8 cellular contexts compared by ENCODE assay signal in the genomic region with DNA sequence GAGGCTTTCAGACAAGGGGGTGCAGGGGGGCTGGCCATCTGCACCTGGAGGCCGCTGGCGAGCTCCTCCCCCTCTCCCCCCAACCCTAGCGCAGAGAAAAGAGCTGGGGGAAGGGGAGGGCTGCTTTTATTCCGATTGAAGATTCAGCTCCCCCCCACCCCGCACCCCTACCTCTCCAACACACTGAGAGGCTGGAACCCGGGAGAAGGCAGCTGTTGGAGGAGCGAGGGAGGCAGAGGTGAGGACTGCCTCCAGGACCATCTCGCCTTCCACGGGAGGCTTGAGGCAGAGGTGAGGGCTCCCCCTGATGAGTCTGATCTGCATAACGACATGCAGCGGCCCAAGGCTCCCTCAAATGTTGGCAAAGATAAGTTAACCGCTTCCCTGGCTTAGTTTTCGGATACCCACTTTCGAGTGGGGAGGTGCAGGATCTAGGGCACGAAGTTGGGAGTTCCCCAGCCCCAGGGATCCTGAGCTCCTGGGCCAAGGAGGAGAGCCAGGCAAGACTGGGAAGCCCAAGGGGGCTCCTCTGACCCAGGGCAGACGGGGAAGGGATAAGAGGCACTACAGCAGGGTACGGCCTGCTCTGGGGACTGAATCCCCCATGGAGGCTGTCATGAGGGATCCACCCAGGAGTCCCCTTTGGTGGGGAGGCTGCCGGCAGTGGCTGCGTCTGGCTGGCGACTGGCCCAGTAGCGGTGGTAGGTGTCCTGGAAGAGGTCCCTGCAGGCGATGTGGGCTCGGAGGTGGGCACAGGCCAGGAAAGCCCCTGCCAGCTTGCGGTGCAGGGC. TPM values are rescaled to one million over a fixed set of nuclear protein-coding genes. Genes with fewer than 3 reads are reported as not detected.
A peak's percentile ranks its signal among the peaks of the same experiment; 100 is the strongest.
DNase-seq lines count a peak whose midpoint lies in the region; ATAC-seq and TF ChIP-seq lines count a peak whose summit lies in the region.

No MANE protein-coding gene starts in this region.

- no peaks in the 10 kb centered on the region for H3K27me3 Mint-ChIP-seq in CD14-positive monocyte (ENCODE audit: low read depth in 3 of 3)

- H3K4me3 ChIP-seq in left lung: peak overlapping the region; percentile 54 to 58
- peak overlapping the region; percentile 90 to 96 for H3K4me3 ChIP-seq in vagina

- no peak for ATAC-seq in activated naive CD4-positive, alpha-beta T cell treated with anti-CD3 and anti-CD28 coated beads, Interleukin-2, amount 50 U/mL, for 72 hours
- ATAC-seq in left lung: no peak

- no peaks in the 10 kb centered on the region for H3K9me3 Mint-ChIP-seq in activated naive CD4-positive, alpha-beta T cell treated with anti-CD3 and anti-CD28 coated beads, Interleukin-2, amount 50 U/mL, for 72 hours
- H3K9me3 Mint-ChIP-seq in CD14-positive monocyte: no peaks in the 10 kb centered on the region

- no peak for TF ChIP-seq POLR2A in vagina (IDR thresholded peaks at IDR 0.05)

- H3K36me3 Mint-ChIP-seq in activated naive CD4-positive, alpha-beta T cell treated with anti-CD3 and anti-CD28 coated beads, Interleukin-2, amount 50 U/mL, for 72 hours: no peaks in the 10 kb centered on the region
- peaks cover 24 to 49% of the 10 kb centered on the region in 2 donors for H3K36me3 Mint-ChIP-seq in CD14-positive monocyte

- H3K9me3 ChIP-seq in left lung: no peaks in the 10 kb centered on the region
- H3K9me3 ChIP-seq in vagina: no peaks in the 10 kb centered on the region

- TF ChIP-seq CTCF in left lung (IDR thresholded peaks at IDR 0.05): no peak
- TF ChIP-seq CTCF in vagina (IDR thresholded peaks at IDR 0.05): no peak
- TF ChIP-seq CTCF in CD14-positive monocyte (IDR thresholded peaks at IDR 0.05): no peak

- H3K36me3 ChIP-seq in left lung (peaks cover 0 to 46% of the 10 kb centered on the region in 2 donors), vagina (peaks cover 0 to 3% of the 10 kb centered on the region in 2 donors)

- peak overlapping the region in 1 of 2 donors; percentile 92 for H3K4me3 Mint-ChIP-seq in CD14-positive monocyte

- H3K27me3 ChIP-seq in left lung: no peaks in the 10 kb centered on the region
- no peaks in the 10 kb centered on the region for H3K27me3 ChIP-seq in vagina

- peak; percentile 16 for DNase-seq in stimulated activated CD4-positive, alpha-beta T cell treated with anti-CD3 and anti-CD28 coated beads, Interleukin-4, amount 100 ng/mL, for 24 hours
- no peak for DNase-seq in stimulated activated CD4-positive, alpha-beta T cell treated with anti-CD3 and anti-CD28 coated beads, Interleukin-12 subunit alpha, Interleukin-12 subunit beta, amount 100 ng/mL, for 4 hours
- DNase-seq in activated naive CD4-positive, alpha-beta T cell treated with anti-CD3 and anti-CD28 coated beads, Interleukin-2, amount 50 U/mL, for 72 hours (ENCODE audit: low spot score in 2 of 2): no peak
- DNase-seq in left lung (no peak), vagina (ENCODE audit: extremely low spot score in 2 of 2) (no peak), NCI-H146 (lab: John Stamatoyannopoulos, UW) (no peak), CD14-positive monocyte (ENCODE audit: low spot score) (no peak)
- DNase-seq in activated CD4-positive, CD25-positive, alpha-beta regulatory T cell (lab: John Stamatoyannopoulos, UW): no peak

- peaks cover 7% of the 10 kb centered on the region for H3K4me1 Mint-ChIP-seq in CD14-positive monocyte

- peak overlapping the region; percentile 16 to 90 for H3K27ac Mint-ChIP-seq in activated naive CD4-positive, alpha-beta T cell treated with anti-CD3 and anti-CD28 coated beads, Interleukin-2, amount 50 U/mL, for 72 hours
- peak overlapping the region in 1 of 7 donors; percentile 30 for H3K27ac Mint-ChIP-seq in CD14-positive monocyte

- peak overlapping the region; percentile 80 to 84 for H3K27ac ChIP-seq in left lung
- peak overlapping the region; percentile 86 for H3K27ac ChIP-seq in vagina

- intact Hi-C loops in left lung (cut with DNase I) (no loop called here), vagina (cut with DNase I) (no loop called here), CD14-positive monocyte (cut with micrococcal nuclease) (loop anchor here in 1 of 2 donors (1.0 kb wide), 1 partner anchor 26 kb away; a partner anchor contains a TSS)

- H3K4me1 ChIP-seq in left lung (peaks cover 5 to 22% of the 10 kb centered on the region in 2 donors), vagina (peaks cover 47% of the 10 kb centered on the region)

RNA-seq across cellular contexts. Expression of a gene that starts 1.2 kb away (rescaled TPM):
- total RNA-seq in activated naive CD4-positive, alpha-beta T cell treated with anti-CD3 and anti-CD28 coated beads, Interleukin-2, amount 50 U/mL, for 72 hours: 10 to 100 TPM; 18.0 to 20.2 TPM
- total RNA-seq in left lung: 10 to 100 TPM; 30.0 to 30.2 TPM
- total RNA-seq in vagina: 66.0 TPM
- polyA plus RNA-seq in CD14-positive monocyte: under 1 TPM; 0.12 to 0.45 TPM

RNA-seq across cellular contexts. Expression of a gene that starts 25.1 kb away (rescaled TPM):
- 10 to 100 TPM; 25.5 to 39.8 TPM for total RNA-seq in activated naive CD4-positive, alpha-beta T cell treated with anti-CD3 and anti-CD28 coated beads, Interleukin-2, amount 50 U/mL, for 72 hours
- 10 to 100 TPM; 39.2 to 48.1 TPM for total RNA-seq in left lung
- 51.1 TPM for total RNA-seq in vagina
- 10 to 100 TPM; 16.0 to 23.4 TPM for polyA plus RNA-seq in CD14-positive monocyte

RNA-seq across cellular contexts. Expression of a gene that starts 25.3 kb away (rescaled TPM):
- total RNA-seq in activated naive CD4-positive, alpha-beta T cell treated with anti-CD3 and anti-CD28 coated beads, Interleukin-2, amount 50 U/mL, for 72 hours: 1 to 10 TPM; 8.3 to 9.4 TPM
- total RNA-seq in left lung (10 to 100 TPM; 23.2 to 25.6 TPM), vagina (92.6 TPM)
- 1 to 10 TPM; 2.7 to 2.9 TPM for polyA plus RNA-seq in CD14-positive monocyte

RNA-seq across cellular contexts. Expression of a gene that starts 58.7 kb away (rescaled TPM):
- total RNA-seq in activated naive CD4-positive, alpha-beta T cell treated with anti-CD3 and anti-CD28 coated beads, Interleukin-2, amount 50 U/mL, for 72 hours: 10 to 100 TPM; 21.4 to 23.2 TPM
- total RNA-seq in left lung: 10 to 100 TPM; 15.1 to 17.6 TPM
- total RNA-seq in vagina: 2.2 TPM
- 1 to 10 TPM; 4.3 to 8.5 TPM for polyA plus RNA-seq in CD14-positive monocyte

RNA-seq across cellular contexts. Expression of a gene that starts 59.4 kb away (rescaled TPM):
- total RNA-seq in activated naive CD4-positive, alpha-beta T cell treated with anti-CD3 and anti-CD28 coated beads, Interleukin-2, amount 50 U/mL, for 72 hours: 100 to 1,000 TPM; 197 to 227 TPM
- total RNA-seq in left lung (10 to 100 TPM; 46.1 to 79.1 TPM), vagina (72.7 TPM)
- 10 to 100 TPM; 27.9 to 44.2 TPM for polyA plus RNA-seq in CD14-positive monocyte
